Comparison of ENCODE assay signal across 8 cellular contexts in the genomic region with DNA sequence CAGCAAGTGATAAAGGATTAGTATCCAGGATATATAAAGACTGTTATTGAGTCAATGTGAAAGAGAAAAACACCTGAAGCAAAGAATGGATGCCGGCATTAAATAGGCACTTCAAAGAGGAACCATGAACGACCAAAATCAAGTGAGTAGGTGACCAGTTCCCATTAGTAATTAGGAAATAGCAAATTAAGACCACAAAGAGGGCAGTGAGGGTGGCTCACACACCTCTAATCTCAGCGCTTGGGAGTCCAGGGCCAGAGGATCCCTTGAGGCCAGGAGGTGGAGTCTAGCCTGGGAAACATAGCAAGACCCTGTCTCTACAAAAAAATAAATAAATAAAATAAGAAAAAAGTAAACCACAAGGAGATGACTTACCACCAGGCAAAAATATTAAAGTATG. TPM values are rescaled to one million over a fixed set of nuclear protein-coding genes. Genes with fewer than 3 reads are reported as not detected.
DNase-seq lines count a peak whose midpoint lies in the region; ATAC-seq and TF ChIP-seq lines count a peak whose summit lies in the region.

No MANE protein-coding gene starts in this region.

- TF ChIP-seq CTCF in OCI-LY7 (conservative IDR thresholded peaks at IDR 0.05; ENCODE audit: low read length) (no peak), esophagus muscularis mucosa (IDR thresholded peaks at IDR 0.05) (no peak)

- peak overlapping the region; percentile 39 for H3K27ac ChIP-seq in OCI-LY7 (ENCODE audit: low read depth, low read length, poor library complexity, severe bottlenecking)
- H3K27ac ChIP-seq in esophagus muscularis mucosa (replicated peaks in 1 of 4), result peak overlapping the region; percentile 67 to 88 (median 82)
- H3K27ac ChIP-seq in skeletal muscle tissue (ENCODE audit: low read depth, low read length), result no peak overlapping the region

- H3K9me2 ChIP-seq in OCI-LY7 (ENCODE audit: insufficient read depth, low read length), result no peaks in the 10 kb centered on the region

- WGBS in esophagus muscularis mucosa, result 70% methylated on average over 3 of the region's 3 CpGs

- DNase-seq in OCI-LY7 (ENCODE audit: low spot score) (no peak), esophagus muscularis mucosa (ENCODE audit: extremely low spot score) (no peak), NCI-H2107 treated with DMSO at 0.1 percent for 48 hours (lab: John Stamatoyannopoulos, UW; ENCODE audit: unreplicated experiment) (no peak), MV-4-11 (lab: John Stamatoyannopoulos, UW) (no peak), posterior vena cava (ENCODE audit: low spot score) (no peak)
- no peak for DNase-seq in stimulated activated naive CD4-positive, alpha-beta T cell treated with Interleukin-2 at 50 U/mL for 16 hours (lab: John Stamatoyannopoulos, UW)

- no TSS peak for BruUV-seq in OCI-LY7 (replicated peaks; lab: Mats Ljungman, UMichigan)

- intact Hi-C loops in OCI-LY7 (cut with micrococcal nuclease; ENCODE audit: unreplicated experiment), result no loop called here
- intact Hi-C loops in esophagus muscularis mucosa (cut with DNase I), result no loop called here
- intact Hi-C loops in posterior vena cava (cut with DNase I), result no loop called here

- no peaks in the 10 kb centered on the region for H3K79me2 ChIP-seq in OCI-LY7 (ENCODE audit: insufficient read depth, low read depth, low read length)

- peak overlapping the region; percentile 71 for H3K4me3 ChIP-seq in OCI-LY7 (ENCODE audit: low read depth, low read length, poor library complexity, severe bottlenecking)
- H3K4me3 ChIP-seq in esophagus muscularis mucosa, result peak overlapping the region; percentile 63 to 81 (median 69)
- peak overlapping the region in 2 of 3 donors; percentile 72 to 78 for H3K4me3 ChIP-seq in skeletal muscle tissue (ENCODE audit: low read length in 3 of 3)

- H3K9me3 ChIP-seq in OCI-LY7 (ENCODE audit: low read length) (no peaks in the 10 kb centered on the region), esophagus muscularis mucosa (no peaks in the 10 kb centered on the region), skeletal muscle tissue (ENCODE audit: control insufficient read depth in 3 of 3, low read length in 3 of 3) (no peaks in the 10 kb centered on the region)

- CTCF ChIA-PET in OCI-LY7 (lab: Charles Lee; ENCODE audit: unreplicated experiment), result no interaction called here

- H4K20me1 ChIP-seq in OCI-LY7 (ENCODE audit: insufficient read depth, low read length), result no peaks in the 10 kb centered on the region

- H2AFZ ChIP-seq in OCI-LY7 (ENCODE audit: low read length), result peak overlapping the region; percentile 83

- H3K9ac ChIP-seq in skeletal muscle tissue (ENCODE audit: low read depth in 1 of 3, low read length in 3 of 3), result peak overlapping the region in 2 of 3 donors; percentile 67 to 81

- peaks cover 27% of the 10 kb centered on the region for H3K4me1 ChIP-seq in OCI-LY7 (ENCODE audit: insufficient read depth, low read length, poor library complexity, severe bottlenecking)
- peaks cover 20 to 32% (median 29%) of the 10 kb centered on the region in 4 donors for H3K4me1 ChIP-seq in esophagus muscularis mucosa
- H3K4me1 ChIP-seq in skeletal muscle tissue (ENCODE audit: control insufficient read depth in 3 of 3, insufficient read depth in 3 of 3, low read length in 3 of 3), result peaks cover 6 to 12% (median 8%) of the 10 kb centered on the region in 3 donors

- TF ChIP-seq POLR2A in esophagus muscularis mucosa (IDR thresholded peaks at IDR 0.05; ENCODE audit: low read depth), result no peak

- ATAC-seq in GM18868 (IDR thresholded peaks at IDR 0.05; ENCODE audit: unreplicated experiment), result peak; percentile 16

- peak overlapping the region; percentile 84 for H3K4me2 ChIP-seq in OCI-LY7 (ENCODE audit: low read length)

- H3K36me3 ChIP-seq in OCI-LY7 (ENCODE audit: insufficient read depth, low read length) (no peaks in the 10 kb centered on the region), esophagus muscularis mucosa (no peaks in the 10 kb centered on the region), skeletal muscle tissue (ENCODE audit: control insufficient read depth in 3 of 3, insufficient read depth in 3 of 3, low read length in 3 of 3) (no peaks in the 10 kb centered on the region)

- no peak for TF ChIP-seq EP300 in esophagus muscularis mucosa (IDR thresholded peaks at IDR 0.05)

- POLR2A ChIA-PET in OCI-LY7 (lab: Charles Lee), result interaction anchor here (0.7 to 2.4 kb wide), 4 partner anchors 8 to 19 kb away, joined by 3 to 10 read pairs (median 6); no protein-coding TSS in a partner anchor

- H3K27me3 ChIP-seq in esophagus muscularis mucosa, result no peaks in the 10 kb centered on the region
- H3K27me3 ChIP-seq in skeletal muscle tissue (ENCODE audit: control insufficient read depth in 3 of 3, insufficient read depth in 3 of 3, low read length in 3 of 3), result no peaks in the 10 kb centered on the region

RNA-seq across cellular contexts. Expression of a gene that starts 1.5 kb away (rescaled TPM):
- total RNA-seq in OCI-LY7 (2014; rRNA removed; shearing (Covaris generic)), result not detected in 2 replicates
- 0.95 TPM in 1 of 2 replicates, not detected in the other for total RNA-seq in OCI-LY7 (2022)
- total RNA-seq in esophagus muscularis mucosa, result not detected
- not detected for total RNA-seq in skeletal muscle tissue
- not detected for total RNA-seq in posterior vena cava
